2 cellular contexts compared by ENCODE assay signal in genomic region chr9:12705738-12706391, GRCh38.
TF ChIP-seq lines count a peak whose summit lies in the region.

No MANE protein-coding gene starts in this region.

TF ChIP-seq in HEK293, 187 proteins besides CTCF, POLR2A, EP300 and RAD21 (continued from another document):
- TF ChIP-seq, protein P1, sequence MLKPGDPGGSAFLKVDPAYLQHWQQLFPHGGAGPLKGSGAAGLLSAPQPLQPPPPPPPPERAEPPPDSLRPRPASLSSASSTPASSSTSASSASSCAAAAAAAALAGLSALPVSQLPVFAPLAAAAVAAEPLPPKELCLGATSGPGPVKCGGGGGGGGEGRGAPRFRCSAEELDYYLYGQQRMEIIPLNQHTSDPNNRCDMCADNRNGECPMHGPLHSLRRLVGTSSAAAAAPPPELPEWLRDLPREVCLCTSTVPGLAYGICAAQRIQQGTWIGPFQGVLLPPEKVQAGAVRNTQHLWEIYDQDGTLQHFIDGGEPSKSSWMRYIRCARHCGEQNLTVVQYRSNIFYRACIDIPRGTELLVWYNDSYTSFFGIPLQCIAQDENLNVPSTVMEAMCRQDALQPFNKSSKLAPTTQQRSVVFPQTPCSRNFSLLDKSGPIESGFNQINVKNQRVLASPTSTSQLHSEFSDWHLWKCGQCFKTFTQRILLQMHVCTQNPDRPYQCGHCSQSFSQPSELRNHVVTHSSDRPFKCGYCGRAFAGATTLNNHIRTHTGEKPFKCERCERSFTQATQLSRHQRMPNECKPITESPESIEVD (tag by site-specific recombination; IDR thresholded peaks at IDR 0.05), result peak; percentile 39; the same call in 1 of the 2 replicates
- TF ChIP-seq ZNF501 (tag by site-specific recombination; IDR thresholded peaks at IDR 0.05), result no peak
- TF ChIP-seq ZNF473 (tag by site-specific recombination; IDR thresholded peaks at IDR 0.05), result no peak
- TF ChIP-seq ZNF544 (tag by site-specific recombination; IDR thresholded peaks at IDR 0.05), result no peak

TF ChIP-seq in endothelial cell of umbilical vein, 7 proteins besides CTCF, POLR2A, EP300 and RAD21 (continued from another document):
- TF ChIP-seq MAX (IDR thresholded peaks at IDR 0.05; ENCODE audit: insufficient read depth, insufficient read length), result no peak
- TF ChIP-seq FOS (IDR thresholded peaks at IDR 0.05; ENCODE audit: borderline replicate concordance, insufficient read depth, low read length), result no peak
- no peak for TF ChIP-seq POLR2AphosphoS5 (IDR thresholded peaks at IDR 0.05; ENCODE audit: insufficient read depth, low read depth, low read length)
- no peak for TF ChIP-seq MYC (IDR thresholded peaks at IDR 0.05; ENCODE audit: low read depth, low read length)
- TF ChIP-seq GATA2 (IDR thresholded peaks at IDR 0.05; ENCODE audit: insufficient read depth, insufficient read length, low read depth, low read length), result no peak
- no peak for TF ChIP-seq JUN (IDR thresholded peaks at IDR 0.05; ENCODE audit: borderline replicate concordance, insufficient read depth, insufficient read length, low read depth)
